Comparison of ENCODE assay signal across 1 cellular context in the genomic region with DNA sequence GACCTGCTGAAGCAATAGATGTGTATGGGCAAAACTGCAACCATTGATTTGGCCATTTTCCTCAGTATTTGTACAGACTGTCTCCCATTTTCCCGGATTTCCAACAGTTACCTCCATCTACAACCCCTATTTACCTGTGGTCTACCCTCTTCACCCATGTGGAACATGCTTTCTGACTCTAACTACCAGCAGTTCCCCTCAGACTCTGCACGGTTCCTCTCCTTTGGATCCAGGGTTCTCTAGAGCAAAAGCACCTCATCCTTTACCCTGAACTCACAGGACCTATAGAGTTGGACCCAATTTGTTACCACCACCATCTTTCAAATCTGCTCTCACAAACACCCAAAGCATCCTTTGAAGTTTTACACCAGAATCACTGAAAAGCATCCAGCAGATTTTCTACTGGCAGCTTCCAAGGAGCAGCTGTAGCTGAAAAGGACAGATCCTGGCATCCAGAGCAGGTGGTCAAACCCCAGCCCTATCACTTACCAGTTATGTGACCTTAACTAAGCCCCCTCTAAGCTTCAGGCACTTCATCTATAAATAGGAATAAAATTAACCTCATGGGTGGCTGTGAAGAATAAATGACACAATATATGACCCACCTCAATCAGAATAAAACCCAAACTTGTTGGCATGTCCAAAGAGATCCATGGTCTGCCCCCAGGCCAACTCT.
TF ChIP-seq lines count a peak whose summit lies in the region.

No MANE protein-coding gene starts in this region.

TF ChIP-seq in GM12878, 131 proteins besides CTCF, POLR2A, EP300 and RAD21:
- TF ChIP-seq ZNF687 (IDR thresholded peaks at IDR 0.05), result no peak
- no peak for TF ChIP-seq ZBED1 (IDR thresholded peaks at IDR 0.05; ENCODE audit: borderline replicate concordance)
- no peak for TF ChIP-seq NFIC (IDR thresholded peaks at IDR 0.05; ENCODE audit: low read depth, low read length)
- TF ChIP-seq ASH2L (IDR thresholded peaks at IDR 0.05; ENCODE audit: borderline replicate concordance, low read depth), result no peak
- TF ChIP-seq CBFB (IDR thresholded peaks at IDR 0.05; ENCODE audit: low read depth), result no peak
- TF ChIP-seq MXI1 (IDR thresholded peaks at IDR 0.05; ENCODE audit: low read depth, low read length), result no peak
- 0 out of 2 replicates have a peak, but pooled peaks have one; percentile 9 for TF ChIP-seq SMAD5 (IDR thresholded peaks at IDR 0.05; ENCODE audit: low read depth)
- no peak for TF ChIP-seq SUZ12 (IDR thresholded peaks at IDR 0.05; ENCODE audit: unreplicated experiment)
- TF ChIP-seq, protein P1, sequence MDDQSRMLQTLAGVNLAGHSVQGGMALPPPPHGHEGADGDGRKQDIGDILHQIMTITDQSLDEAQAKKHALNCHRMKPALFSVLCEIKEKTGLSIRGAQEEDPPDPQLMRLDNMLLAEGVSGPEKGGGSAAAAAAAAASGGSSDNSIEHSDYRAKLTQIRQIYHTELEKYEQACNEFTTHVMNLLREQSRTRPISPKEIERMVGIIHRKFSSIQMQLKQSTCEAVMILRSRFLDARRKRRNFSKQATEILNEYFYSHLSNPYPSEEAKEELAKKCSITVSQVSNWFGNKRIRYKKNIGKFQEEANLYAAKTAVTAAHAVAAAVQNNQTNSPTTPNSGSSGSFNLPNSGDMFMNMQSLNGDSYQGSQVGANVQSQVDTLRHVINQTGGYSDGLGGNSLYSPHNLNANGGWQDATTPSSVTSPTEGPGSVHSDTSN (IDR thresholded peaks at IDR 0.05; ENCODE audit: insufficient replicate concordance, low read depth, low read length), result no peak
- peak; percentile 71 for TF ChIP-seq POLR2AphosphoS5 (IDR thresholded peaks at IDR 0.05; ENCODE audit: low read length)
